In the genomic region with DNA sequence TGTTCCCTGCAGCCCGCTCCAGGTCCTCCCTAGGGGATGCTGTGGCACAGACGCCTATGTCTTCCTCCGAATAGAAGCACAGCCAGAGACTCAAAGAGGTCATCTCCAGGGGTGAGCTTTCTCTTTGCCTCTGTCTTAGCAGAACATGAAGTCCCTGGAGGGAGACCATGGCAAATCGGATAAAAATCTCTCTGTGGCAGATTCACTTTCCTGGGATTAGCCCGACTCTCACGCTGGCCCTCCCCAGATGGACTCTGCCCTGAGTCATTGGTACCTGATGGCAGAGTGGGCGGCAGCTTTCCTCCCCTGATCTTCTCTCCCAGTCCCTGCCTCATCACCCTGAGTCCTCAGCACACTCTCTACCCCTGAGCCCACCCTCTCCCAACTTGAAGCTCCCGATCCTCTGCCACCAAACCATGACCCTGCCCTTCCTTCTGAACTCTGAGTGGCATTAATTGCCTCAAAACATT, we compare ENCODE assay signal across 22 cellular contexts. TPM values are rescaled to one million over a fixed set of nuclear protein-coding genes. Genes with fewer than 3 reads are reported as not detected.
A peak's percentile ranks its signal among the peaks of the same experiment; 100 is the strongest.
DNase-seq lines count a peak whose midpoint lies in the region; ATAC-seq, FAIRE-seq and TF ChIP-seq lines count a peak whose summit lies in the region.
"Had no signal": no experiment of that assay in that cellular context is flagged by ENCODE, and none has a peak within 500 bp of the region (broad histone marks: within the 10 kb centered on the region; RNA-seq: fewer than 3 reads in every experiment).

No MANE protein-coding gene starts in this region.

- TF ChIP-seq EP300 in GM12878 (IDR thresholded peaks at IDR 0.05; ENCODE audit: borderline replicate concordance in 1 of 2, control insufficient read depth in 1 of 2, low read depth in 2 of 2, low read length in 2 of 2), result no peak

- H3K9me3 ChIP-seq in GM12878 (replicated peaks; ENCODE audit: control insufficient read depth, insufficient read depth, low read length) (peaks cover 3% of the 10 kb centered on the region; the same call in 2 of the 3 replicates), right cardiac atrium (ENCODE audit: control insufficient read depth, low read length) (no peaks in the 10 kb centered on the region)
- H3K9me3 ChIP-seq: left lung had no signal

- in situ Hi-C loops in GM12878 (cut with MboI), result loop anchor here (10.0 kb wide), 1 partner anchor 63 kb away; the partner anchor contains the start of gene CCDC167

- TF ChIP-seq POLR2A in GM12878 (IDR thresholded peaks at IDR 0.05; ENCODE audit: low read depth, low read length), result no peak

- no peaks in the 10 kb centered on the region for H3K27me3 ChIP-seq in GM12878 (replicated peaks in 1 of 2; ENCODE audit: control insufficient read depth in 2 of 2, insufficient read depth in 2 of 2, low read length in 1 of 2)
- H3K27me3 ChIP-seq in right cardiac atrium (ENCODE audit: control insufficient read depth, insufficient read depth), result no peaks in the 10 kb centered on the region
- H3K27me3 ChIP-seq: tibial nerve had no signal

- peak overlapping the region; percentile 56 for H3K4me2 ChIP-seq in GM12878 (ENCODE audit: control insufficient read depth, insufficient read depth)

- H3K27ac ChIP-seq in GM12878 (ENCODE audit: control insufficient read depth, insufficient read depth) (peak overlapping the region; percentile 91), right cardiac atrium (ENCODE audit: low read length) (no peak overlapping the region)
- H3K27ac ChIP-seq: 22Rv1, left lung, RWPE1, tibial nerve had no signal

- H2AFZ ChIP-seq in GM12878 (ENCODE audit: control insufficient read depth, low read depth, low read length), result no peak overlapping the region

- no peak for FAIRE-seq in GM12878 (lab: Jason Lieb, UNC)
- FAIRE-seq: K562 had no signal

- RAD21 ChIA-PET in GM12878 (lab: Charles Lee; ENCODE audit: unreplicated experiment), result interaction anchor here (0.7 to 9.3 kb wide), 8 partner anchors 6 to 73 kb away, joined by 3 to 174 read pairs (median 13); no protein-coding TSS in a partner anchor

- peaks cover 82% of the 10 kb centered on the region for H3K4me1 ChIP-seq in GM12878 (ENCODE audit: control insufficient read depth, insufficient read depth, low read length)
- H3K4me1 ChIP-seq in right cardiac atrium (ENCODE audit: control insufficient read depth, insufficient read depth, low read length), result no peaks in the 10 kb centered on the region
- H3K4me1 ChIP-seq: left lung, tibial nerve had no signal

- no TSS peak for BruUV-seq in GM12878 (replicated peaks; lab: Mats Ljungman, UMichigan)

- SMC1A ChIA-PET in GM12878 (lab: Charles Lee; ENCODE audit: uncharacterized antibody, unreplicated experiment), result interaction anchor here (0.5 to 12.0 kb wide), 10 partner anchors 8 to 124 kb away, joined by 3 to 346 read pairs (median 5); no protein-coding TSS in a partner anchor

- H3K4me3 Mint-ChIP-seq in stimulated activated effector memory CD8-positive, alpha-beta T cell treated with anti-CD3 and anti-CD28 coated beads, Interleukin-12 subunit alpha, Interleukin-12 subunit beta, amount 100 ng/mL, for 72 hours, result no peak overlapping the region
- H3K4me3 Mint-ChIP-seq: effector memory CD8-positive, alpha-beta T cell had no signal

- no peak for TF ChIP-seq CTCF in GM12878 (IDR thresholded peaks at IDR 0.05 in 2 of 3, conservative IDR thresholded peaks at IDR 0.05 in 1 of 3; ENCODE audit: control insufficient read depth in 2 of 3, extremely low read depth in 1 of 3, insufficient read depth in 1 of 3, low read depth in 3 of 3, low read length in 3 of 3)

- no peak for TF ChIP-seq RAD21 in GM12878 (IDR thresholded peaks at IDR 0.05; ENCODE audit: insufficient read depth, low read depth, low read length)

- H3K79me2 ChIP-seq in GM12878 (ENCODE audit: control insufficient read depth, insufficient read depth, low read length), result peaks cover 66% of the 10 kb centered on the region

- H3K36me3 ChIP-seq in GM12878 (ENCODE audit: control insufficient read depth in 2 of 2, insufficient read depth in 2 of 2, low read length in 1 of 2), result no peaks in the 10 kb centered on the region; a peak in 1 of 4 replicates
- H3K36me3 ChIP-seq: left lung, tibial nerve had no signal

- CTCF ChIA-PET in GM12878 (lab: Yijun Ruan, JAX), result interaction anchor here (1.0 to 18.7 kb wide), 6 partner anchors 5 to 124 kb away, joined by 4 to 590 read pairs (median 120); partner anchors contain the start of genes CCDC167 and CMTR1

- H4K20me1 ChIP-seq in GM12878 (ENCODE audit: control insufficient read depth, insufficient read depth), result no peaks in the 10 kb centered on the region

- POLR2A ChIA-PET in GM12878 (lab: Charles Lee), result interaction anchor here (0.9 to 9.7 kb wide), 8 partner anchors 8 to 66 kb away, joined by 3 to 114 read pairs (median 3); no protein-coding TSS in a partner anchor

- intact Hi-C loops in GM12878 (cut with micrococcal nuclease; ENCODE audit: unreplicated experiment), result loop anchor here (5.0 to 10.0 kb wide), 2 partner anchors 125 to 403 kb away; partner anchors contain the start of gene CMTR1
- intact Hi-C loops in right cardiac atrium (cut with DNase I), result no loop called here

- H3K9me3 Mint-ChIP-seq in stimulated activated effector memory CD8-positive, alpha-beta T cell treated with anti-CD3 and anti-CD28 coated beads, Interleukin-12 subunit alpha, Interleukin-12 subunit beta, amount 100 ng/mL, for 72 hours, result no peaks in the 10 kb centered on the region
- H3K9me3 Mint-ChIP-seq: effector memory CD8-positive, alpha-beta T cell had no signal

- peak overlapping the region; percentile 0 for H3K27ac Mint-ChIP-seq in stimulated activated effector memory CD8-positive, alpha-beta T cell treated with anti-CD3 and anti-CD28 coated beads, Interleukin-12 subunit alpha, Interleukin-12 subunit beta, amount 100 ng/mL, for 72 hours

- H3K4me3 ChIP-seq in GM12878 (peak overlapping the region; percentile 24), right cardiac atrium (ENCODE audit: low read length) (no peak overlapping the region)
- H3K4me3 ChIP-seq: K562, left lung, tibial nerve had no signal

- no peaks in the 10 kb centered on the region for H3K36me3 Mint-ChIP-seq in stimulated activated effector memory CD8-positive, alpha-beta T cell treated with anti-CD3 and anti-CD28 coated beads, Interleukin-12 subunit alpha, Interleukin-12 subunit beta, amount 100 ng/mL, for 72 hours

- peak; percentile 76 to 82 for DNase-seq in NCI-H524 (lab: John Stamatoyannopoulos, UW)
- DNase-seq in NCI-H524 treated with DMSO at 0.1 percent for 48 hours (lab: John Stamatoyannopoulos, UW), result no peak
- DNase-seq in LHCN-M2 (ENCODE audit: low read depth), result peak; percentile 28
- DNase-seq in GM12878 (ENCODE audit: low read depth, low spot score), result no peak
- no peak for DNase-seq in stimulated activated effector memory CD8-positive, alpha-beta T cell treated with anti-CD3 and anti-CD28 coated beads, Interleukin-12 subunit alpha, Interleukin-12 subunit beta, amount 100 ng/mL, for 72 hours (ENCODE audit: low spot score in 2 of 2)
- DNase-seq in superior temporal gyrus (ENCODE audit: extremely low spot score), result no peak
- DNase-seq in right cardiac atrium, result no peak
- DNase-seq: activated CD4-positive, alpha-beta T cell treated with anti-CD3 and anti-CD28 coated beads for 48 hours; activated gamma-delta T cell; C1 segment of cervical spinal cord; effector memory CD8-positive, alpha-beta T cell; GF-D8; left lung; MV-4-11; NCI-H2029; occipital lobe; stimulated activated naive CD4-positive, alpha-beta T cell treated with Interleukin-2 at 50 U/mL for 16 hours had no signal

- H3K4me1 Mint-ChIP-seq in stimulated activated effector memory CD8-positive, alpha-beta T cell treated with anti-CD3 and anti-CD28 coated beads, Interleukin-12 subunit alpha, Interleukin-12 subunit beta, amount 100 ng/mL, for 72 hours, result peaks cover 67% of the 10 kb centered on the region

- 16% methylated on average over 8 of the region's 8 CpGs for WGBS in GM12878 (ENCODE audit: insufficient coverage, insufficient replicate concordance, low lambda C conversion rate, missing lambda C conversion rate)
- WGBS in right cardiac atrium, result 83% methylated on average over 8 of the region's 8 CpGs

- no peak for ATAC-seq in GM12878
- ATAC-seq in stimulated activated effector memory CD8-positive, alpha-beta T cell treated with anti-CD3 and anti-CD28 coated beads, Interleukin-12 subunit alpha, Interleukin-12 subunit beta, amount 100 ng/mL, for 72 hours, result no peak
- no peak for ATAC-seq in HG03378 (IDR thresholded peaks at IDR 0.05; ENCODE audit: unreplicated experiment)
- ATAC-seq in right cardiac atrium, result no peak
- ATAC-seq: effector memory CD8-positive, alpha-beta T cell; K562; left lung had no signal

- peak overlapping the region; percentile 86 for H3K9ac ChIP-seq in GM12878 (ENCODE audit: control insufficient read depth, insufficient read depth, low read length)

TF ChIP-seq in GM12878, 131 proteins besides CTCF, POLR2A, EP300 and RAD21 (continues in another document):
- no peak for TF ChIP-seq ZNF207 (IDR thresholded peaks at IDR 0.05; ENCODE audit: borderline replicate concordance)
- TF ChIP-seq NFYA (IDR thresholded peaks at IDR 0.05; ENCODE audit: borderline replicate concordance, low read depth, low read length), result no peak
- no peak for TF ChIP-seq MYC (IDR thresholded peaks at IDR 0.05; ENCODE audit: insufficient read depth, insufficient read length, insufficient replicate concordance, low read length, severe bottlenecking)
- no peak for TF ChIP-seq TARDBP (IDR thresholded peaks at IDR 0.05; ENCODE audit: borderline replicate concordance)

RNA-seq across cellular contexts. Expression of gene CCDC167, which starts 58.0 kb away (rescaled TPM):
- total RNA-seq in LHCN-M2 (2014; rRNA removed), result 41.4 and 47.6 TPM in 2 replicates
- 63.4 TPM for polyA plus RNA-seq in LHCN-M2 (2012)
- 8.5 and 9.7 TPM in 2 replicates for total RNA-seq in GM12878 (2013; cell fraction: nucleolus; rRNA removed)
- total RNA-seq in GM12878 (2014; rRNA removed), result 92.6 and 102 TPM in 2 replicates
- 103 and 110 TPM in 2 replicates for total RNA-seq in GM12878 (2014; rRNA removed; fragmentation: Illumina TruSeq; extraction: Trizol)
- 70.8 and 74.9 TPM in 2 replicates for total RNA-seq in GM12878 (2021)
- polyA plus RNA-seq in GM12878 (2011; ENCODE audit: low read depth), result 76.2 TPM
- 84.1 and 109 TPM in 2 replicates for polyA plus RNA-seq in GM12878 (2011; rRNA removed)
- polyA plus RNA-seq in GM12878 (2011; cell fraction: cytosol; rRNA removed), result 165 and 304 TPM in 2 replicates
- polyA plus RNA-seq in GM12878 (2011; cell fraction: nucleus; rRNA removed), result 77.8 and 96.7 TPM in 2 replicates
- 92.0 and 93.8 TPM in 2 replicates for polyA plus RNA-seq in GM12878 (2012)
- 133 and 200 TPM in 2 replicates for polyA plus RNA-seq in GM12878 (2014; fragmentation: Illumina TruSeq; extraction: Trizol)
- 100 to 1,000 TPM; 323 to 380 TPM for polyA plus RNA-seq in GM12878 (2014; fragmentation: Nextera tagmentation; extraction: Ambion mirVana)
- 99.5 and 99.6 TPM in 2 replicates for polyA plus RNA-seq in GM12878 (2014; rRNA removed)
- 100 to 1,000 TPM; 165 to 180 TPM for polyA plus RNA-seq in GM12878 (2016; fragmentation: Nextera tagmentation; extraction: Ambion mirVana)
- polyA minus RNA-seq in GM12878 (2011; rRNA and poly(A)+ RNA removed), result 31.0 and 53.2 TPM in 2 replicates
- 21.2 and 21.5 TPM in 2 replicates for polyA minus RNA-seq in GM12878 (2011; cell fraction: cytosol; rRNA and poly(A)+ RNA removed)
- 7.5 and 13.0 TPM in 2 replicates for polyA minus RNA-seq in GM12878 (2011; cell fraction: nucleus; rRNA and poly(A)+ RNA removed)
- total RNA-seq in right cardiac atrium, result 10 to 100 TPM; 18.8 to 27.6 (median 20.3) TPM
- polyA plus RNA-seq in right cardiac atrium, result 63.8 TPM

Comparison
In these comparisons a context has a peak if more than half of its experiments do, and no peak if none do; other contexts are left out.
1. DNase-seq: peak in NCI-H524 (2 of 2) and LHCN-M2 (single experiment); none in NCI-H524 treated with DMSO at 0.1 percent for 48 hours (single experiment), GM12878 (single experiment), stimulated activated effector memory CD8-positive, alpha-beta T cell treated with anti-CD3 and anti-CD28 coated beads, Interleukin-12 subunit alpha, Interleukin-12 subunit beta, amount 100 ng/mL, for 72 hours (0 of 2), superior temporal gyrus (single experiment) and right cardiac atrium (0 of 3).